Comparison of ENCODE assay signal across 9 cellular contexts in genomic region chr2:24075259-24075658, GRCh38. TPM values are rescaled to one million over a fixed set of nuclear protein-coding genes. Genes with fewer than 3 reads are reported as not detected.
A peak's percentile ranks its signal among the peaks of the same experiment; 100 is the strongest.
DNase-seq lines count a peak whose midpoint lies in the region; ATAC-seq, FAIRE-seq and TF ChIP-seq lines count a peak whose summit lies in the region.
"Had no signal": no experiment of that assay in that cellular context is flagged by ENCODE, and none has a peak within 500 bp of the region (broad histone marks: within the 10 kb centered on the region; RNA-seq: fewer than 3 reads in every experiment).

No MANE protein-coding gene starts in this region.

- WGBS in esophagus, 2 donors = 50 to 52% methylated on average over 5 of the region's 5 CpGs
- WGBS in pancreas, 2 donors = 46 to 51% methylated on average over 5 of the region's 5 CpGs

- peak overlapping the region; percentile 91 to 96 for H3K4me3 ChIP-seq in DND-41 (ENCODE audit: low read depth in 1 of 2, low read length in 2 of 2)
- peak overlapping the region; percentile 56 for H3K4me3 ChIP-seq in RWPE2 (ENCODE audit: severe bottlenecking)
- peak overlapping the region; percentile 13 to 89 for H3K4me3 ChIP-seq in esophagus (ENCODE audit: low read depth in 1 of 2, low read length in 2 of 2)
- peak overlapping the region; percentile 37 to 76 (median 58) for H3K4me3 ChIP-seq in pancreas

- no peak for TF ChIP-seq CTCF in DND-41 (IDR thresholded peaks at IDR 0.05; ENCODE audit: borderline replicate concordance, extremely low read depth, low read length, poor library complexity, severe bottlenecking)
- TF ChIP-seq CTCF in RWPE2 (IDR thresholded peaks at IDR 0.05; ENCODE audit: poor library complexity, severe bottlenecking) = no peak
- TF ChIP-seq CTCF in pancreas (IDR thresholded peaks at IDR 0.05) = no peak

- peak overlapping the region; percentile 78 for H3K4me2 ChIP-seq in DND-41 (ENCODE audit: insufficient read depth, low read length)

- FAIRE-seq in pancreas (lab: Jason Lieb, UNC) = no peak
- FAIRE-seq: frontal cortex had no signal

- DNase-seq in DND-41 (no peak), RWPE2 (ENCODE audit: low spot score) (no peak), pancreas (no peak), COR-L47 (lab: John Stamatoyannopoulos, UW) (no peak), germinal center (ENCODE audit: low spot score) (no peak), GOT3 (lab: John Stamatoyannopoulos, UW) (no peak)

- H4K20me1 ChIP-seq in DND-41 (ENCODE audit: insufficient read depth, low read length) = peaks cover 3% of the 10 kb centered on the region; the same call in 1 of the 2 replicates

- no peak for ATAC-seq in DND-41 (ENCODE audit: insufficient read depth, low read depth)
- no peak for ATAC-seq in RWPE2 (ENCODE audit: low read depth)
- ATAC-seq in pancreas = no peak
- ATAC-seq in HG03354 (IDR thresholded peaks at IDR 0.05; ENCODE audit: poor library complexity, severe bottlenecking, unreplicated experiment) = no peak

- peaks cover 52% of the 10 kb centered on the region for H3K79me2 ChIP-seq in DND-41 (ENCODE audit: insufficient read depth, low read length)

- H3K9me3 ChIP-seq in DND-41 (ENCODE audit: insufficient read depth, low read length, severe bottlenecking) (no peaks in the 10 kb centered on the region), RWPE2 (ENCODE audit: severe bottlenecking) (no peaks in the 10 kb centered on the region), esophagus (ENCODE audit: control insufficient read depth in 2 of 2, insufficient read depth in 1 of 2, low read depth in 1 of 2, low read length in 1 of 2) (no peaks in the 10 kb centered on the region), pancreas (no peaks in the 10 kb centered on the region)

- H3K9ac ChIP-seq in DND-41 (ENCODE audit: low read depth, low read length) = peak overlapping the region; percentile 81

- H3K4me1 ChIP-seq in DND-41 (ENCODE audit: insufficient read depth, low read length) = peaks cover 41% of the 10 kb centered on the region
- no peaks in the 10 kb centered on the region for H3K4me1 ChIP-seq in RWPE2 (ENCODE audit: insufficient read depth, poor library complexity, severe bottlenecking)
- H3K4me1 ChIP-seq in esophagus (ENCODE audit: control insufficient read depth in 2 of 2, insufficient read depth in 2 of 2, low read length in 1 of 2) = peaks cover 0 to 7% of the 10 kb centered on the region in 2 donors
- H3K4me1 ChIP-seq in pancreas = peaks cover 0 to 17% (median 0%) of the 10 kb centered on the region in 3 donors

- peak overlapping the region; percentile 94; the same call in 1 of the 2 replicates for H3K27ac ChIP-seq in DND-41 (ENCODE audit: low read length)
- H3K27ac ChIP-seq in RWPE2 (ENCODE audit: poor library complexity, severe bottlenecking) = peak overlapping the region; percentile 78
- H3K27ac ChIP-seq in esophagus (ENCODE audit: low read depth in 2 of 2, low read length in 1 of 2) = no peak overlapping the region
- peak overlapping the region in 1 of 4 donors; percentile 92 for H3K27ac ChIP-seq in pancreas

- H2AFZ ChIP-seq in DND-41 (ENCODE audit: low read depth, low read length) = no peak overlapping the region; the same call in 1 of the 2 replicates

- intact Hi-C loops in pancreas (cut with DNase I) = no loop called here

- H3K36me3 ChIP-seq in DND-41 (ENCODE audit: insufficient read depth, low read length) = peaks cover 31% of the 10 kb centered on the region
- H3K36me3 ChIP-seq in RWPE2 (ENCODE audit: low read depth) = peaks cover 52% of the 10 kb centered on the region
- H3K36me3 ChIP-seq in esophagus (ENCODE audit: control insufficient read depth in 2 of 2, insufficient read depth in 2 of 2, low read length in 1 of 2) = peaks cover 0 to 3% of the 10 kb centered on the region in 2 donors
- peaks cover 0 to 25% (median 0%) of the 10 kb centered on the region in 3 donors for H3K36me3 ChIP-seq in pancreas

- no peaks in the 10 kb centered on the region for H3K27me3 ChIP-seq in DND-41 (ENCODE audit: insufficient read depth, low read length, poor library complexity)
- H3K27me3 ChIP-seq in RWPE2 (ENCODE audit: insufficient read depth, poor library complexity, severe bottlenecking) = no peaks in the 10 kb centered on the region
- no peaks in the 10 kb centered on the region for H3K27me3 ChIP-seq in esophagus (ENCODE audit: control insufficient read depth in 1 of 2, insufficient read depth in 2 of 2, low read length in 2 of 2)
- no peaks in the 10 kb centered on the region for H3K27me3 ChIP-seq in pancreas

RNA-seq across cellular contexts. Expression of gene SF3B6, which starts 0.9 kb away (rescaled TPM):
- polyA plus RNA-seq in esophagus = 100 to 1,000 TPM in 1 of 2 donors, 10 to 100 TPM in 1; 92.1 to 139 TPM
- 10 to 100 TPM; 16.7 to 35.7 (median 29.2) TPM for total RNA-seq in pancreas
- polyA plus RNA-seq in pancreas = 10 to 100 TPM; 35.6 to 65.4 TPM

RNA-seq across cellular contexts. Expression of gene TP53I3, which starts 9.4 kb away (rescaled TPM):
- polyA plus RNA-seq in esophagus = 100 to 1,000 TPM; 116 to 123 TPM
- total RNA-seq in pancreas = 10 to 100 TPM; 17.0 to 30.2 (median 21.6) TPM
- 10 to 100 TPM; 39.8 to 43.0 TPM for polyA plus RNA-seq in pancreas

RNA-seq across cellular contexts. Expression of gene FKBP1B, which starts 25.7 kb away (rescaled TPM):
- polyA plus RNA-seq in esophagus (1 to 10 TPM; 6.7 to 7.6 TPM), pancreas (10 to 100 TPM in 1 of 2 donors, 1 to 10 TPM in 1; 9.9 to 25.6 TPM)
- 1 to 10 TPM; 2.6 to 8.1 (median 4.4) TPM for total RNA-seq in pancreas

RNA-seq across cellular contexts. Expression of gene WDCP, which starts 28.1 kb away (rescaled TPM):
- 1 to 10 TPM; 1.2 to 1.9 TPM for polyA plus RNA-seq in esophagus
- 1 to 10 TPM; 2.2 to 8.5 (median 3.1) TPM for total RNA-seq in pancreas
- polyA plus RNA-seq in pancreas = 1 to 10 TPM in 1 of 2 donors, under 1 TPM in 1; 0.84 to 1.7 TPM

RNA-seq across cellular contexts. Expression of gene PFN4, which starts 47.9 kb away (rescaled TPM):
- polyA plus RNA-seq in esophagus (under 1 TPM; 0.39 to 0.55 TPM), pancreas (under 1 TPM; 0.53 to 0.63 TPM)
- under 1 TPM; 0.16 to 0.52 (median 0.38) TPM for total RNA-seq in pancreas
- total RNA-seq: frontal cortex had no signal

Comparison
In these comparisons a context has a peak if more than half of its experiments do, and no peak if none do; other contexts are left out.
1. H3K27ac ChIP-seq: peak in DND-41 (single experiment) and RWPE2 (single experiment); none in esophagus (0 of 2).
2. Peak in every context shown above with its lines, with median percentiles within 50 percentile points of each other: H3K4me3 ChIP-seq.